In the genomic region with DNA sequence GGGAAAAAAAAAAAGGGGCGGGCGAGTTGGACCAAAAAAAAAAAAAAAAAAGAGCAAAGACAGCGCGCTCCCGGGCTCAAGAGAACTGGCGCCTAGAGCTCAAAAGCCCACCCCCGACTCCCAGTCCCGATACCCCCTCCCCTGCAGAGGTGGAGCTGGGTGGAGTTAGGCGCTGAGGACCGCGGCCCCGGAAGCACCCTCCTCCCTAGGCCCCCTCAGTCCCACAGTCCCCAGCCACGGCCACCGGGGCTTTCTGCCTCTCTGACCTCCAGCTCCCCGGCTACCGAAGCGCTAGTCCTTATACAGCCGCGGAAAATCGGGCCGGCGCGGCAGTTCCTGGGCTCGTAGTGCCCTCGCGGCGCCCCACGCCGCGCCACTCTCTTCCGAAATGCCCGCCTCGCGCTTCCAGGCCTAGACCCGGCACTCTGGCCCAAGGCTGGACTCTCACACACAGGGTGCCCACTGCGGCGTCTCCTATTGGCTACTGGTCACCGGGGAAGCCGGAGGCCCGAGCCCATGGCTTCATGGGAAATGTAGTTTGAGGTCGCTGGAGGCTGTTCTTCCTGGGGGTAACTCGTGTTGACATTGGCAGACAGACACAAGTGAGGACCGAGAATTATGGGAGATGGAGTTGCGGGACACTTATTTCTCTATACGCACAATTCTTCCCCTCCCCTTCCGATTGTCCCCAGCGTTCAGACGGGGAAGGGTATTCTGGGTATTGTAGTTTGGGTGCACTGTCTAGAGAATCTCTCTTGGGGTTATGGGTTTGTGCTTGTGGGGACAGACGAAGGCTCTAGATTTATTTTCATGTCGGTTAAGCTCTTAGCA, we compare ENCODE assay signal across 8 cellular contexts. TPM values are rescaled to one million over a fixed set of nuclear protein-coding genes. Genes with fewer than 3 reads are reported as not detected.
DNase-seq lines count a peak whose midpoint lies in the region; ATAC-seq, FAIRE-seq and TF ChIP-seq lines count a peak whose summit lies in the region.

A gene with protein sequence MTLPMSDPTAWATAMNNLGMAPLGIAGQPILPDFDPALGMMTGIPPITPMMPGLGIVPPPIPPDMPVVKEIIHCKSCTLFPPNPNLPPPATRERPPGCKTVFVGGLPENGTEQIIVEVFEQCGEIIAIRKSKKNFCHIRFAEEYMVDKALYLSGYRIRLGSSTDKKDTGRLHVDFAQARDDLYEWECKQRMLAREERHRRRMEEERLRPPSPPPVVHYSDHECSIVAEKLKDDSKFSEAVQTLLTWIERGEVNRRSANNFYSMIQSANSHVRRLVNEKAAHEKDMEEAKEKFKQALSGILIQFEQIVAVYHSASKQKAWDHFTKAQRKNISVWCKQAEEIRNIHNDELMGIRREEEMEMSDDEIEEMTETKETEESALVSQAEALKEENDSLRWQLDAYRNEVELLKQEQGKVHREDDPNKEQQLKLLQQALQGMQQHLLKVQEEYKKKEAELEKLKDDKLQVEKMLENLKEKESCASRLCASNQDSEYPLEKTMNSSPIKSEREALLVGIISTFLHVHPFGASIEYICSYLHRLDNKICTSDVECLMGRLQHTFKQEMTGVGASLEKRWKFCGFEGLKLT (minus strand): TSS at position 427 of the 831 bp plus-strand sequence. CDS start 199,993 bp downstream, outside the sequence.

- ATAC-seq in GM18873 (IDR thresholded peaks at IDR 0.05; ENCODE audit: low FRiP score, unreplicated experiment) = peak; percentile 98
- ATAC-seq in HG03139 (IDR thresholded peaks at IDR 0.05; ENCODE audit: unreplicated experiment) = peak; percentile 97

- peak within 1 kb of the TSS; percentile 54 for H3K4me3 ChIP-seq in WERI-Rb-1 (ENCODE audit: low read depth, low read length)
- peak within 1 kb of the TSS; percentile 73 for H3K4me3 ChIP-seq in bronchial epithelial cell (ENCODE audit: low read depth, low read length)

- H3K27me3 ChIP-seq in WERI-Rb-1 (ENCODE audit: insufficient read depth, low read depth, severe bottlenecking) (no peaks in the 10 kb centered on the region), bronchial epithelial cell (ENCODE audit: control insufficient read depth, insufficient read depth, low read length) (no peaks in the 10 kb centered on the region)

- TF ChIP-seq CTCF in WERI-Rb-1 (IDR thresholded peaks at IDR 0.05; ENCODE audit: low read depth, low read length) = no peak
- no peak for TF ChIP-seq CTCF in bronchial epithelial cell (IDR thresholded peaks at IDR 0.05; ENCODE audit: insufficient read depth, low read length, severe bottlenecking)

- no peaks in the 10 kb centered on the region for H3K36me3 ChIP-seq in WERI-Rb-1
- no peaks in the 10 kb centered on the region for H3K36me3 ChIP-seq in bronchial epithelial cell (ENCODE audit: control insufficient read depth, insufficient read depth, low read length)

- peak within 1 kb of the TSS; percentile 95 for H3K27ac ChIP-seq in WERI-Rb-1

- in situ Hi-C loops in ACHN (cut with HindIII; ENCODE audit: low pct_ligation_motif_present, low pct_unique_long_range_greater_than_20kb, low sequenced_read_pairs) = loop anchor here (25.0 kb wide), 1 partner anchor 341 kb away; no protein-coding TSS in a partner anchor

- FAIRE-seq in bronchial epithelial cell (lab: Jason Lieb, UNC) = peak; percentile 66

- H3K9me3 ChIP-seq in WERI-Rb-1 (ENCODE audit: severe bottlenecking) = no peaks in the 10 kb centered on the region

- DNase-seq in ACHN = peak; percentile 92
- DNase-seq in NCI-H2227 (lab: John Stamatoyannopoulos, UW; ENCODE audit: unreplicated experiment) = peak; percentile 99
- peak; percentile 94 for DNase-seq in WERI-Rb-1
- DNase-seq in bronchial epithelial cell (ENCODE audit: low read depth) = peak; percentile 93
- peak; percentile 97 for DNase-seq in iPS-NIHi7 (ENCODE audit: extremely low spot score)
- DNase-seq in smooth muscle cell of the brain vasculature (ENCODE audit: low read depth, low spot score) = peak; percentile 86

RNA-seq across cellular contexts. Expression of the gene that starts here (rescaled TPM):
- total RNA-seq in bronchial epithelial cell = 13.2 and 22.5 TPM in 2 replicates

Comparison
In these comparisons a context has a peak if more than half of its experiments do, and no peak if none do; other contexts are left out.
1. Peak in every context shown above with its lines: DNase-seq, ATAC-seq, H3K4me3 ChIP-seq and H3K27ac ChIP-seq.